Comparison of ENCODE assay signal across 23 cellular contexts in the genomic region with DNA sequence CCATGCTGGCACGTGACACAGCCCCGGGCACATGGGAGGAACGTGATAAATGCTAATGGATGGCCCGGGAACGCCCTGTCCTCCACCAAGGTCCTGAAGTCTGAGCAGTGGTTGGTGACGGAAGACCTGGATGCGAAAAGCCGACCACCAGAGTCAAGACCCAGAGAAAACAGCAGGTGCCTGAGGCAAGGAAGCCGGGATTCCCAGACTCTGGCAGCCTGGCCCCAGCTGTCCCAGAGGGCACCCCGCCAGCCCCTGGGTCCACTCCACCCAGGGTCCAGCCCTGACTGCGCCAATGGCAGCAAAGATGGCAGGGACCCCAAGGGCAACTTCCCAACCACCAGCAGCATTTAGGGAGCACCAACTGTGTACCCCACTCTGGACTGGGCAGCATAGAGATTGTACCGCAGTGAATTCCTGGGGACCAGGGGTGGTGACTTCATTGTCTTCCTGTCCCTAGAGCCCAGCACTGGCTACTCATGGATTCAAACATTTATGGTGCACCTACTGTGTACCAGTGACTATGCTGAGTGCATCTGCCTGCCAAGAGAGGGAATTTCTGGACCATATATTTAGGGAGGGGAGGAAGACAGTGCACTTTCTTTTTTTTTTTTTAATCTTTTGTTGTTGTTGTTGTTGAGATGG.
"Had no signal": no experiment of that assay in that cellular context is flagged by ENCODE, and none has a peak within 500 bp of the region (broad histone marks: within the 10 kb centered on the region; RNA-seq: fewer than 3 reads in every experiment).

No MANE protein-coding gene starts in this region.

- H3K9me3 Mint-ChIP-seq: activated naive CD4-positive, alpha-beta T cell treated with anti-CD3 and anti-CD28 coated beads, Interleukin-2, amount 50 U/mL, for 72 hours; T-helper 2 cell treated with Interferon-gamma antibody and Interleukin-4, amounts not matched to agents 5 μg/mL and 100 μg/mL, for 36 hours; WTC11 had no signal

- ATAC-seq: activated CD8-positive, alpha-beta T cell treated with anti-CD3 and anti-CD28 coated beads, Interleukin-2, amount 10 ng/mL, durations not matched to agents 7 days and 5 days; activated naive CD4-positive, alpha-beta T cell treated with anti-CD3 and anti-CD28 coated beads, Interleukin-2, amount 50 U/mL, for 72 hours; SK-N-SH treated with all-trans-retinoic acid at 6 μM for 48 hours; WTC11 had no signal

- H3K9me3 ChIP-seq: SJSA1 had no signal

- H3K4me3 ChIP-seq: cardiac muscle cell, SJSA1 had no signal

- H3K4me3 Mint-ChIP-seq: activated CD8-positive, alpha-beta T cell treated with anti-CD3 and anti-CD28 coated beads, Interleukin-2, amount 10 ng/mL, durations not matched to agents 7 days and 5 days; T-helper 2 cell treated with Interferon-gamma antibody and Interleukin-4, amounts not matched to agents 5 μg/mL and 100 μg/mL, for 36 hours; WTC11 had no signal

- H3K27me3 ChIP-seq: brain microvascular endothelial cell, cardiac muscle cell, SJSA1 had no signal

- DNase-seq: activated CD4-positive, alpha-beta T cell treated with anti-CD3 and anti-CD28 coated beads for 48 hours; activated CD4-positive, alpha-beta T cell treated with anti-CD3 and anti-CD28 coated beads, Interleukin-2, amount 50 U/mL, for 4 hours; activated CD4-positive, CD25-positive, alpha-beta regulatory T cell treated with anti-CD3 and anti-CD28 coated beads, Interleukin-2, amount 50 U/mL, for 72 hours; activated CD8-positive, alpha-beta memory T cell treated with anti-CD3 and anti-CD28 coated beads, Interleukin-2, amount 50 U/mL, for 48 hours; activated CD8-positive, alpha-beta T cell treated with anti-CD3 and anti-CD28 coated beads, Interleukin-2, amount 10 ng/mL, durations not matched to agents 7 days and 5 days; activated T-cell treated with anti-CD3 and anti-CD28 coated beads, Interleukin-2, amount 50 U/mL, for 1 hour; brain microvascular endothelial cell; Karpas-422; NCI-H1048; NCI-H1417; NCI-H1930; NCI-H2171; NCI-H2227 treated with DMSO at 0.1 percent for 48 hours; NCI-H446 treated with DMSO at 0.1 percent for 48 hours; NCI-H524 treated with DMSO at 0.1 percent for 48 hours; NCI-H774; SW 1271 had no signal

- H3K36me3 ChIP-seq: brain microvascular endothelial cell, cardiac muscle cell, SJSA1 had no signal

- H3K36me3 Mint-ChIP-seq: activated naive CD4-positive, alpha-beta T cell treated with anti-CD3 and anti-CD28 coated beads, Interleukin-2, amount 50 U/mL, for 72 hours; WTC11 had no signal

- H3K27ac ChIP-seq: brain microvascular endothelial cell, cardiac muscle cell, SJSA1 had no signal

- H3K27ac Mint-ChIP-seq: activated CD8-positive, alpha-beta T cell treated with anti-CD3 and anti-CD28 coated beads, Interleukin-2, amount 10 ng/mL, durations not matched to agents 7 days and 5 days; activated naive CD4-positive, alpha-beta T cell treated with anti-CD3 and anti-CD28 coated beads, Interleukin-2, amount 50 U/mL, for 72 hours; T-helper 2 cell treated with Interferon-gamma antibody and Interleukin-4, amounts not matched to agents 5 μg/mL and 100 μg/mL, for 36 hours; WTC11 had no signal
